8 cellular contexts compared by ENCODE assay signal in genomic region chr14:49769581-49770211, GRCh38. TPM values are rescaled to one million over a fixed set of nuclear protein-coding genes. Genes with fewer than 3 reads are reported as not detected.
DNase-seq lines count a peak whose midpoint lies in the region; ATAC-seq and TF ChIP-seq lines count a peak whose summit lies in the region.

No MANE protein-coding gene starts in this region.

- ATAC-seq in left lobe of liver (no peak), GM19467 (IDR thresholded peaks at IDR 0.05; ENCODE audit: unreplicated experiment) (no peak)

- no peaks in the 10 kb centered on the region for H3K27me3 ChIP-seq in thyroid gland

- H3K27me3 Mint-ChIP-seq in activated naive CD4-positive, alpha-beta T cell treated with anti-CD3 and anti-CD28 coated beads for 36 hours (ENCODE audit: low read depth) = no peaks in the 10 kb centered on the region
- H3K27me3 Mint-ChIP-seq in activated naive CD8-positive, alpha-beta T cell treated with anti-CD3 and anti-CD28 coated beads for 36 hours = no peaks in the 10 kb centered on the region

- no peak for DNase-seq in activated naive CD4-positive, alpha-beta T cell treated with anti-CD3 and anti-CD28 coated beads for 36 hours
- no peak for DNase-seq in activated naive CD4-positive, alpha-beta T cell treated with anti-CD3 and anti-CD28 coated beads, Interleukin-2, amount 50 U/mL, for 16 hours
- DNase-seq in activated naive CD8-positive, alpha-beta T cell treated with anti-CD3 and anti-CD28 coated beads for 36 hours = no peak
- DNase-seq in left lobe of liver (ENCODE audit: low spot score) = peak; percentile 49
- peak; percentile 61 to 65 for DNase-seq in thyroid gland
- DNase-seq in NCI-H1694 treated with DMSO at 0.1 percent for 48 hours (lab: John Stamatoyannopoulos, UW) = no peak
- no peak for DNase-seq in NOMO-1 (lab: John Stamatoyannopoulos, UW; ENCODE audit: unreplicated experiment in 2 of 2)

- TF ChIP-seq CTCF in thyroid gland (IDR thresholded peaks at IDR 0.05) = no peak

- H3K4me3 Mint-ChIP-seq in activated naive CD4-positive, alpha-beta T cell treated with anti-CD3 and anti-CD28 coated beads for 36 hours = peak overlapping the region; percentile 94
- H3K4me3 Mint-ChIP-seq in activated naive CD8-positive, alpha-beta T cell treated with anti-CD3 and anti-CD28 coated beads for 36 hours = peak overlapping the region; percentile 96

- H3K36me3 ChIP-seq in thyroid gland = peaks cover 0 to 14% of the 10 kb centered on the region in 2 donors

- H3K27ac Mint-ChIP-seq in activated naive CD4-positive, alpha-beta T cell treated with anti-CD3 and anti-CD28 coated beads for 36 hours = peak overlapping the region; percentile 98
- peak overlapping the region; percentile 98 for H3K27ac Mint-ChIP-seq in activated naive CD8-positive, alpha-beta T cell treated with anti-CD3 and anti-CD28 coated beads for 36 hours

- peaks cover 2% of the 10 kb centered on the region for H3K36me3 Mint-ChIP-seq in activated naive CD4-positive, alpha-beta T cell treated with anti-CD3 and anti-CD28 coated beads for 36 hours (ENCODE audit: low read depth)
- peaks cover 5% of the 10 kb centered on the region for H3K36me3 Mint-ChIP-seq in activated naive CD8-positive, alpha-beta T cell treated with anti-CD3 and anti-CD28 coated beads for 36 hours

- H3K4me3 ChIP-seq in thyroid gland (replicated peaks in 1 of 3) = peak overlapping the region in 1 of 3 donors; percentile 100

- H3K4me1 Mint-ChIP-seq in activated naive CD4-positive, alpha-beta T cell treated with anti-CD3 and anti-CD28 coated beads for 36 hours (ENCODE audit: low read depth) = peaks cover 34% of the 10 kb centered on the region
- H3K4me1 Mint-ChIP-seq in activated naive CD8-positive, alpha-beta T cell treated with anti-CD3 and anti-CD28 coated beads for 36 hours = peaks cover 34% of the 10 kb centered on the region

- peaks cover 19 to 38% of the 10 kb centered on the region in 2 donors for H3K4me1 ChIP-seq in thyroid gland

- CTCF ChIA-PET in activated naive CD4-positive, alpha-beta T cell treated with anti-CD3 and anti-CD28 coated beads for 36 hours (lab: Charles Lee) = interaction anchor here (0.6 to 1.1 kb wide), 2 partner anchors 96 to 136 kb away, joined by 3 read pairs; no protein-coding TSS in a partner anchor

- peak overlapping the region; percentile 99 to 100 (median 99) for H3K27ac ChIP-seq in thyroid gland

- H3K9me3 ChIP-seq in thyroid gland = no peaks in the 10 kb centered on the region

- peak in 1 of 2 donors; percentile 23 for TF ChIP-seq POLR2A in thyroid gland (IDR thresholded peaks at IDR 0.05)

- 33 to 45% methylated on average over 15 of the region's 15 CpGs for WGBS in thyroid gland, 2 donors

- intact Hi-C loops in activated naive CD4-positive, alpha-beta T cell treated with anti-CD3 and anti-CD28 coated beads for 36 hours (cut with micrococcal nuclease) = loop anchor here (2.0 to 10.0 kb wide), 6 partner anchors 203 to 1473 kb away; partner anchors contain the start of genes CDKL1 and TMX1
- intact Hi-C loops in thyroid gland (cut with DNase I) = loop anchor here (5.0 to 10.0 kb wide), 2 partner anchors 75 to 132 kb away; partner anchors contain the start of genes DNAAF2 and KLHDC1

- H3K9me3 Mint-ChIP-seq in activated naive CD4-positive, alpha-beta T cell treated with anti-CD3 and anti-CD28 coated beads for 36 hours = no peaks in the 10 kb centered on the region
- H3K9me3 Mint-ChIP-seq in activated naive CD8-positive, alpha-beta T cell treated with anti-CD3 and anti-CD28 coated beads for 36 hours = no peaks in the 10 kb centered on the region

RNA-seq across cellular contexts. Expression of gene KLHDC2, which starts 1.7 kb away (rescaled TPM):
- 10 to 100 TPM; 24.3 to 25.0 TPM for total RNA-seq in activated naive CD4-positive, alpha-beta T cell treated with anti-CD3 and anti-CD28 coated beads for 36 hours
- 10 to 100 TPM; 20.8 to 21.5 TPM for total RNA-seq in activated naive CD8-positive, alpha-beta T cell treated with anti-CD3 and anti-CD28 coated beads for 36 hours
- 56.2 TPM for total RNA-seq in left lobe of liver
- 100 to 1,000 TPM; 101 to 165 (median 133) TPM for total RNA-seq in thyroid gland

Comparison
In these comparisons a context has a peak if more than half of its experiments do, and no peak if none do; other contexts are left out.
1. DNase-seq: peak in left lobe of liver (single experiment) and thyroid gland (2 of 2); none in activated naive CD4-positive, alpha-beta T cell treated with anti-CD3 and anti-CD28 coated beads for 36 hours (single experiment), activated naive CD4-positive, alpha-beta T cell treated with anti-CD3 and anti-CD28 coated beads, Interleukin-2, amount 50 U/mL, for 16 hours (single experiment), activated naive CD8-positive, alpha-beta T cell treated with anti-CD3 and anti-CD28 coated beads for 36 hours (single experiment), NCI-H1694 treated with DMSO at 0.1 percent for 48 hours (single experiment) and NOMO-1 (0 of 2).